ENCODE assay signal across 33 cellular contexts in the genomic region with DNA sequence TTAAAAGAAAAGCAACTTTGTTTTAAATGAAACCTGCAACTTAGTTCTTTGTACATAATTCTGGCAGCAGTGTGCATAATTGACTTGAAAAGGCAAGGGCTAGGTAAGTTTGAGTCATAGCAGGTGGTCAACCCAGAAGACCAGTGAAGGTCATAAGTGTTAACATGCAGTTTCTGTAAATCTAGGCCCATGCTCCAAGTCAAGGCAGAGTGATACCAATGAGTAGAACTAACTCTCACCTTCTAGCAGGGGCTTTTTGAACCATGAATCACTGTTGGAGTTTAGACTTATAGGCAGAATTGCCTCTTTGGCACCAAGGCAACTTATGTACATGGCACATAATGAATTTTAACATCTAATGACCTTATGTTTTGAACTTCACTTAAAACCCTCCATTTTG. TPM values are rescaled to one million over a fixed set of nuclear protein-coding genes. Genes with fewer than 3 reads are reported as not detected.
DNase-seq lines count a peak whose midpoint lies in the region; ATAC-seq, FAIRE-seq and TF ChIP-seq lines count a peak whose summit lies in the region.
"Had no signal": no experiment of that assay in that cellular context is flagged by ENCODE, and none has a peak within 500 bp of the region (broad histone marks: within the 10 kb centered on the region; RNA-seq: fewer than 3 reads in every experiment).

No MANE protein-coding gene starts in this region.

- H3K36me3 Mint-ChIP-seq in activated CD4-positive, alpha-beta T cell treated with anti-CD3 and anti-CD28 coated beads for 36 hours (ENCODE audit: low read depth): peaks cover 28% of the 10 kb centered on the region
- H3K36me3 Mint-ChIP-seq in activated CD4-positive, alpha-beta T cell treated with anti-CD3 and anti-CD28 coated beads, Interleukin-2, amount 10 ng/mL, durations not matched to agents 7 days and 5 days (ENCODE audit: low read depth): peaks cover 31% of the 10 kb centered on the region
- H3K36me3 Mint-ChIP-seq in activated B cell treated with CpG ODN at 0.5 μM for 24 hours (ENCODE audit: low read depth): peaks cover 27% of the 10 kb centered on the region

- H3K4me3 ChIP-seq in gastrocnemius medialis: no peak overlapping the region
- H3K4me3 ChIP-seq: adrenal gland, esophagus squamous epithelium, lung, psoas muscle, sigmoid colon, SK-N-MC had no signal

- intact Hi-C loops in activated CD4-positive, alpha-beta T cell treated with anti-CD3 and anti-CD28 coated beads for 36 hours (cut with DNase I, micrococcal nuclease): no loop called here
- intact Hi-C loops in activated B cell treated with CpG ODN at 0.5 μM for 24 hours (cut with micrococcal nuclease): loop anchor here (5.0 kb wide), 1 partner anchor 111 kb away; the partner anchor contains the start of gene SLC35G2
- intact Hi-C loops in gastrocnemius medialis (cut with DNase I; ENCODE audit: low total_unique reads): no loop called here

- peak; percentile 66 for FAIRE-seq in GM12891 (lab: Jason Lieb, UNC)
- FAIRE-seq: G401.6, GM19239, TTC549 had no signal

- TF ChIP-seq POLR2A in GM12891 (IDR thresholded peaks at IDR 0.05; ENCODE audit: low read depth, low read length) (no peak), gastrocnemius medialis (IDR thresholded peaks at IDR 0.05) (no peak)

- H3K4me1 ChIP-seq in gastrocnemius medialis: peaks cover 34 to 39% of the 10 kb centered on the region in 2 donors

- TF ChIP-seq CTCF in activated B cell treated with CpG ODN at 0.5 μM for 24 hours (IDR thresholded peaks at IDR 0.05) (no peak), gastrocnemius medialis (IDR thresholded peaks at IDR 0.05 in 4 of 5, conservative IDR thresholded peaks at IDR 0.05 in 1 of 5) (no peak)

- CTCF ChIA-PET in activated CD4-positive, alpha-beta T cell treated with anti-CD3 and anti-CD28 coated beads for 36 hours (lab: Charles Lee): interaction anchor here (0.6 to 1.4 kb wide), 2 partner anchors 10 to 756 kb away, joined by 4 read pairs; no protein-coding TSS in a partner anchor
- CTCF ChIA-PET in activated CD4-positive, alpha-beta T cell treated with anti-CD3 and anti-CD28 coated beads, Interleukin-2, amount 10 ng/mL, durations not matched to agents 7 days and 5 days (lab: Charles Lee): no interaction called here
- CTCF ChIA-PET in activated B cell treated with CpG ODN at 0.5 μM for 24 hours (lab: Charles Lee): no interaction called here

- no peaks in the 10 kb centered on the region for H3K27me3 Mint-ChIP-seq in activated CD4-positive, alpha-beta T cell treated with anti-CD3 and anti-CD28 coated beads for 36 hours
- no peaks in the 10 kb centered on the region for H3K27me3 Mint-ChIP-seq in activated CD4-positive, alpha-beta T cell treated with anti-CD3 and anti-CD28 coated beads, Interleukin-2, amount 10 ng/mL, durations not matched to agents 7 days and 5 days
- H3K27me3 Mint-ChIP-seq in activated B cell treated with CpG ODN at 0.5 μM for 24 hours: no peaks in the 10 kb centered on the region
- H3K27me3 Mint-ChIP-seq: naive thymus-derived CD8-positive, alpha-beta T cell had no signal

- no peak overlapping the region for H3K27ac Mint-ChIP-seq in activated CD4-positive, alpha-beta T cell treated with anti-CD3 and anti-CD28 coated beads for 36 hours
- H3K27ac Mint-ChIP-seq in activated CD4-positive, alpha-beta T cell treated with anti-CD3 and anti-CD28 coated beads, Interleukin-2, amount 10 ng/mL, durations not matched to agents 7 days and 5 days: no peak overlapping the region
- no peak overlapping the region for H3K27ac Mint-ChIP-seq in activated B cell treated with CpG ODN at 0.5 μM for 24 hours

- no peaks in the 10 kb centered on the region for H3K36me3 ChIP-seq in gastrocnemius medialis
- H3K36me3 ChIP-seq: adrenal gland had no signal

- in situ Hi-C loops in gastrocnemius medialis (cut with MboI; ENCODE audit: low sequenced_read_pairs in 4 of 4): no loop called here

- H3K4me3 Mint-ChIP-seq in activated CD4-positive, alpha-beta T cell treated with anti-CD3 and anti-CD28 coated beads for 36 hours: no peak overlapping the region
- H3K4me3 Mint-ChIP-seq in activated CD4-positive, alpha-beta T cell treated with anti-CD3 and anti-CD28 coated beads, Interleukin-2, amount 10 ng/mL, durations not matched to agents 7 days and 5 days: no peak overlapping the region
- H3K4me3 Mint-ChIP-seq in activated B cell treated with CpG ODN at 0.5 μM for 24 hours: no peak overlapping the region
- H3K4me3 Mint-ChIP-seq: CD14-positive monocyte; naive thymus-derived CD8-positive, alpha-beta T cell had no signal

- POLR2A ChIA-PET in activated CD4-positive, alpha-beta T cell treated with anti-CD3 and anti-CD28 coated beads for 36 hours (lab: Charles Lee): no interaction called here
- POLR2A ChIA-PET in activated CD4-positive, alpha-beta T cell treated with anti-CD3 and anti-CD28 coated beads, Interleukin-2, amount 10 ng/mL, durations not matched to agents 7 days and 5 days (lab: Charles Lee): no interaction called here
- POLR2A ChIA-PET in activated B cell treated with CpG ODN at 0.5 μM for 24 hours (lab: Charles Lee): interaction anchor here (0.6 to 0.7 kb wide), 2 partner anchors 48 to 176 kb away, joined by 4 read pairs; no protein-coding TSS in a partner anchor

- peaks cover 1% of the 10 kb centered on the region for H3K9me3 Mint-ChIP-seq in activated CD4-positive, alpha-beta T cell treated with anti-CD3 and anti-CD28 coated beads for 36 hours (ENCODE audit: low read depth)
- H3K9me3 Mint-ChIP-seq in activated CD4-positive, alpha-beta T cell treated with anti-CD3 and anti-CD28 coated beads, Interleukin-2, amount 10 ng/mL, durations not matched to agents 7 days and 5 days: peaks cover 2% of the 10 kb centered on the region
- no peaks in the 10 kb centered on the region for H3K9me3 Mint-ChIP-seq in activated B cell treated with CpG ODN at 0.5 μM for 24 hours
- H3K9me3 Mint-ChIP-seq: CD14-positive monocyte; naive thymus-derived CD8-positive, alpha-beta T cell had no signal

- peak overlapping the region in 3 of 4 donors; percentile 32 to 62 (median 60) for H3K27ac ChIP-seq in gastrocnemius medialis
- H3K27ac ChIP-seq: adrenal gland, foreskin keratinocyte, psoas muscle, SK-N-MC had no signal

- no peaks in the 10 kb centered on the region for H3K9me3 ChIP-seq in gastrocnemius medialis
- H3K9me3 ChIP-seq: adrenal gland, esophagus squamous epithelium, psoas muscle, sigmoid colon had no signal

- no peaks in the 10 kb centered on the region for H3K27me3 ChIP-seq in gastrocnemius medialis
- H3K27me3 ChIP-seq: adrenal gland, esophagus squamous epithelium, foreskin keratinocyte, sigmoid colon had no signal

- DNase-seq in activated CD4-positive, alpha-beta T cell treated with anti-CD3 and anti-CD28 coated beads for 36 hours: no peak
- no peak for DNase-seq in activated CD4-positive, alpha-beta T cell treated with anti-CD3 and anti-CD28 coated beads, Interleukin-2, amount 10 ng/mL, durations not matched to agents 7 days and 5 days
- DNase-seq in GM12891 (ENCODE audit: insufficient read length, low spot score) (no peak), activated B cell treated with CpG ODN at 0.5 μM for 24 hours (no peak), gastrocnemius medialis (no peak)
- DNase-seq: activated CD8-positive, alpha-beta memory T cell treated with anti-CD3 and anti-CD28 coated beads for 24 hours; activated T-cell treated with anti-CD3 and anti-CD28 coated beads for 4 hours; adrenal gland; Calu3; cerebellar nuclear complex; dermis blood vessel endothelial cell; DMS79; esophagus squamous epithelium; foreskin keratinocyte; KBM-7; naive thymus-derived CD8-positive, alpha-beta T cell; NCI-H1105; NCI-H187 treated with DMSO at 0.1 percent for 48 hours; NCI-H2171; occipital lobe; OCI-M1; psoas muscle; sigmoid colon; stimulated activated CD4-positive, alpha-beta T cell treated with anti-CD3 and anti-CD28 coated beads, Interleukin-4, amount 100 ng/mL, for 4 hours had no signal

- peaks cover 60% of the 10 kb centered on the region for H3K4me1 Mint-ChIP-seq in activated CD4-positive, alpha-beta T cell treated with anti-CD3 and anti-CD28 coated beads for 36 hours
- H3K4me1 Mint-ChIP-seq in activated CD4-positive, alpha-beta T cell treated with anti-CD3 and anti-CD28 coated beads, Interleukin-2, amount 10 ng/mL, durations not matched to agents 7 days and 5 days: peaks cover 39% of the 10 kb centered on the region
- peaks cover 53% of the 10 kb centered on the region for H3K4me1 Mint-ChIP-seq in activated B cell treated with CpG ODN at 0.5 μM for 24 hours

- ATAC-seq in activated CD4-positive, alpha-beta T cell treated with anti-CD3 and anti-CD28 coated beads for 36 hours: peak; percentile 60
- ATAC-seq in activated B cell treated with CpG ODN at 0.5 μM for 24 hours (ENCODE audit: low read depth) (peak; percentile 32), gastrocnemius medialis (no peak), GM18502 (IDR thresholded peaks at IDR 0.05; ENCODE audit: poor library complexity, unreplicated experiment) (no peak), GM21529 (IDR thresholded peaks at IDR 0.05; ENCODE audit: unreplicated experiment) (no peak), HG02981 (IDR thresholded peaks at IDR 0.05; ENCODE audit: unreplicated experiment) (no peak)
- ATAC-seq: foreskin keratinocyte; naive thymus-derived CD8-positive, alpha-beta T cell; psoas muscle had no signal

TF ChIP-seq in GM12891, 5 proteins besides CTCF, POLR2A, EP300 and RAD21:
- TF ChIP-seq TAF1 (IDR thresholded peaks at IDR 0.05; ENCODE audit: low read depth, low read length): no peak
- TF ChIP-seq POLR2AphosphoS5 (IDR thresholded peaks at IDR 0.05; ENCODE audit: low read depth, low read length): no peak
- TF ChIP-seq SPI1 (IDR thresholded peaks at IDR 0.05; ENCODE audit: low read depth, low read length): no peak
- TF ChIP-seq PAX5 (IDR thresholded peaks at IDR 0.05; ENCODE audit: insufficient read depth, low read length, severe bottlenecking): no peak
- TF ChIP-seq POU2F2 (IDR thresholded peaks at IDR 0.05; ENCODE audit: low read depth, low read length): no peak

RNA-seq across cellular contexts. Expression of gene IL20RB, which starts 29.5 kb away (rescaled TPM):
- 1 to 10 TPM in 1 of 2 experiments, under 1 TPM in 1; 0.93 to 1.1 TPM for total RNA-seq in activated CD4-positive, alpha-beta T cell treated with anti-CD3 and anti-CD28 coated beads for 36 hours
- 1 to 10 TPM; 1.2 to 1.6 TPM for total RNA-seq in activated CD4-positive, alpha-beta T cell treated with anti-CD3 and anti-CD28 coated beads, Interleukin-2, amount 10 ng/mL, durations not matched to agents 7 days and 5 days
- 0.13 TPM for polyA plus RNA-seq in GM12891 (2012; ENCODE audit: low read depth, missing spikeins)
- total RNA-seq in activated B cell treated with CpG ODN at 0.5 μM for 24 hours (0.98 and 1.5 TPM in 2 replicates), gastrocnemius medialis (under 1 TPM; 0.38 to 0.63 (median 0.52) TPM)

Comparison
In these comparisons a context has a peak if more than half of its experiments do, and no peak if none do; other contexts are left out.
1. ATAC-seq: peak in activated CD4-positive, alpha-beta T cell treated with anti-CD3 and anti-CD28 coated beads for 36 hours (single experiment) and activated B cell treated with CpG ODN at 0.5 μM for 24 hours (single experiment); none in gastrocnemius medialis (0 of 2), GM18502 (single experiment), GM21529 (single experiment) and HG02981 (single experiment).